Comparison of ENCODE assay signal across 8 cellular contexts in genomic region chr19:16185925-16186234, GRCh38. TPM values are rescaled to one million over a fixed set of nuclear protein-coding genes. Genes with fewer than 3 reads are reported as not detected.
A peak's percentile ranks its signal among the peaks of the same experiment; 100 is the strongest.
DNase-seq lines count a peak whose midpoint lies in the region; ATAC-seq and TF ChIP-seq lines count a peak whose summit lies in the region.

No MANE protein-coding gene starts in this region.

- 2% methylated on average over 8 of the region's 8 CpGs; no CpG with 5 or more reads in 1 of the 2 donors for WGBS in gastroesophageal sphincter (ENCODE audit: low coverage in 1 of 2), 2 donors

- H3K4me1 ChIP-seq in gastroesophageal sphincter = peaks cover 0 to 60% (median 11%) of the 10 kb centered on the region in 3 donors

- peaks cover 11% of the 10 kb centered on the region for H3K27me3 ChIP-seq in gastroesophageal sphincter

- TF ChIP-seq POLR2A in gastroesophageal sphincter (IDR thresholded peaks at IDR 0.05) = no peak

- peak; percentile 33 for TF ChIP-seq CTCF in WI38 (IDR thresholded peaks at IDR 0.05; ENCODE audit: low read depth, low read length)
- peak in 1 of 4 experiments; percentile 13 for TF ChIP-seq CTCF in gastroesophageal sphincter (IDR thresholded peaks at IDR 0.05)

- H3K4me3 ChIP-seq in WI38 (ENCODE audit: low read depth, low read length) (peak overlapping the region; percentile 96), gastroesophageal sphincter (peak overlapping the region; percentile 84 to 93), skin epidermis (peak overlapping the region; percentile 74 to 98 (median 94))

- ATAC-seq in gastroesophageal sphincter = no peak

- H3K36me3 ChIP-seq in gastroesophageal sphincter = peaks cover 0 to 44% of the 10 kb centered on the region in 2 donors

- peak; percentile 44 for DNase-seq in AG08395 (ENCODE audit: low spot score)
- DNase-seq in HCEC 1CT = peak; percentile 18
- DNase-seq in NCI-H128 (lab: John Stamatoyannopoulos, UW; ENCODE audit: unreplicated experiment) = no peak
- no peak for DNase-seq in stimulated activated CD4-positive, alpha-beta T cell treated with anti-CD3 and anti-CD28 coated beads, Interleukin-1b, Interleukin-23, amount 100 ng/mL, for 48 hours
- no peak for DNase-seq in NCI-H2196 (lab: John Stamatoyannopoulos, UW; ENCODE audit: unreplicated experiment)

- H3K9me3 ChIP-seq in gastroesophageal sphincter = no peaks in the 10 kb centered on the region

- peak overlapping the region; percentile 56 to 90 (median 78) for H3K27ac ChIP-seq in gastroesophageal sphincter
- H3K27ac ChIP-seq in skin epidermis = peak overlapping the region; percentile 63 to 95 (median 88)

- TF ChIP-seq EP300 in gastroesophageal sphincter (IDR thresholded peaks at IDR 0.05) = no peak

RNA-seq across cellular contexts. Expression of gene FAM32A, which starts 0.7 kb away (rescaled TPM):
- total RNA-seq in gastroesophageal sphincter = 100 to 1,000 TPM in 2 of 4 donors, 10 to 100 TPM in 2; 90.1 to 126 (median 104) TPM

RNA-seq across cellular contexts. Expression of gene AP1M1, which starts 11.8 kb away (rescaled TPM):
- total RNA-seq in gastroesophageal sphincter = 100 to 1,000 TPM in 2 of 4 donors, 10 to 100 TPM in 2; 62.0 to 140 (median 105) TPM

RNA-seq across cellular contexts. Expression of gene CIB3, which starts 12.6 kb away (rescaled TPM):
- total RNA-seq in gastroesophageal sphincter = not detected

RNA-seq across cellular contexts. Expression of gene HSH2D, which starts 42.4 kb away (rescaled TPM):
- total RNA-seq in gastroesophageal sphincter = under 1 TPM in 2 of 4 donors, not detected in 2; 0.87 to 0.94 TPM

Comparison
In these comparisons a context has a peak if more than half of its experiments do, and no peak if none do; other contexts are left out.
1. DNase-seq: peak in AG08395 (single experiment) and HCEC 1CT (single experiment); none in NCI-H128 (single experiment), stimulated activated CD4-positive, alpha-beta T cell treated with anti-CD3 and anti-CD28 coated beads, Interleukin-1b, Interleukin-23, amount 100 ng/mL, for 48 hours (single experiment) and NCI-H2196 (single experiment).
2. Peak in every context shown above with its lines, with median percentiles within 50 percentile points of each other: H3K4me3 ChIP-seq.